1 cellular context compared by ENCODE assay signal in genomic region chr5:112119527-112119926, GRCh38.
TF ChIP-seq lines count a peak whose summit lies in the region.

No MANE protein-coding gene starts in this region.

TF ChIP-seq in HepG2, 621 proteins besides CTCF, POLR2A, EP300 and RAD21 (continued from another document):
- TF ChIP-seq, protein P1, sequence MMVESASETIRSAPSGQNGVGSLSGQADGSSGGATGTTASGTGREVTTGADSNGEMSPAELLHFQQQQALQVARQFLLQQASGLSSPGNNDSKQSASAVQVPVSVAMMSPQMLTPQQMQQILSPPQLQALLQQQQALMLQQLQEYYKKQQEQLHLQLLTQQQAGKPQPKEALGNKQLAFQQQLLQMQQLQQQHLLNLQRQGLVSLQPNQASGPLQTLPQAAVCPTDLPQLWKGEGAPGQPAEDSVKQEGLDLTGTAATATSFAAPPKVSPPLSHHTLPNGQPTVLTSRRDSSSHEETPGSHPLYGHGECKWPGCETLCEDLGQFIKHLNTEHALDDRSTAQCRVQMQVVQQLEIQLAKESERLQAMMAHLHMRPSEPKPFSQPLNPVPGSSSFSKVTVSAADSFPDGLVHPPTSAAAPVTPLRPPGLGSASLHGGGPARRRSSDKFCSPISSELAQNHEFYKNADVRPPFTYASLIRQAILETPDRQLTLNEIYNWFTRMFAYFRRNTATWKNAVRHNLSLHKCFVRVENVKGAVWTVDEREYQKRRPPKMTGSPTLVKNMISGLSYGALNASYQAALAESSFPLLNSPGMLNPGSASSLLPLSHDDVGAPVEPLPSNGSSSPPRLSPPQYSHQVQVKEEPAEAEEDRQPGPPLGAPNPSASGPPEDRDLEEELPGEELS (CRISPR knock-in tag; IDR thresholded peaks at IDR 0.05): no peak
- no peak for TF ChIP-seq PAF1 (CRISPR knock-in tag; IDR thresholded peaks at IDR 0.05)
- no peak for TF ChIP-seq SMARCC2 (IDR thresholded peaks at IDR 0.05)
- no peak for TF ChIP-seq ZSCAN20 (CRISPR knock-in tag; IDR thresholded peaks at IDR 0.05; ENCODE audit: borderline replicate concordance)
- TF ChIP-seq NR2F6 (IDR thresholded peaks at IDR 0.05): no peak
- no peak for TF ChIP-seq NR2F6 (CRISPR knock-in tag; IDR thresholded peaks at IDR 0.05)
- no peak for TF ChIP-seq ZNF792 (CRISPR knock-in tag; IDR thresholded peaks at IDR 0.05)
- no peak for TF ChIP-seq RFX5 (IDR thresholded peaks at IDR 0.05; ENCODE audit: low read depth, low read length)
- TF ChIP-seq ZNF549 (CRISPR knock-in tag; IDR thresholded peaks at IDR 0.05): no peak
- TF ChIP-seq, protein P2, sequence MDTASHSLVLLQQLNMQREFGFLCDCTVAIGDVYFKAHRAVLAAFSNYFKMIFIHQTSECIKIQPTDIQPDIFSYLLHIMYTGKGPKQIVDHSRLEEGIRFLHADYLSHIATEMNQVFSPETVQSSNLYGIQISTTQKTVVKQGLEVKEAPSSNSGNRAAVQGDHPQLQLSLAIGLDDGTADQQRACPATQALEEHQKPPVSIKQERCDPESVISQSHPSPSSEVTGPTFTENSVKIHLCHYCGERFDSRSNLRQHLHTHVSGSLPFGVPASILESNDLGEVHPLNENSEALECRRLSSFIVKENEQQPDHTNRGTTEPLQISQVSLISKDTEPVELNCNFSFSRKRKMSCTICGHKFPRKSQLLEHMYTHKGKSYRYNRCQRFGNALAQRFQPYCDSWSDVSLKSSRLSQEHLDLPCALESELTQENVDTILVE (CRISPR knock-in tag; IDR thresholded peaks at IDR 0.05): no peak
- no peak for TF ChIP-seq ZBTB1 (CRISPR knock-in tag; IDR thresholded peaks at IDR 0.05; ENCODE audit: borderline replicate concordance)
